8 cellular contexts compared by ENCODE assay signal in the genomic region with DNA sequence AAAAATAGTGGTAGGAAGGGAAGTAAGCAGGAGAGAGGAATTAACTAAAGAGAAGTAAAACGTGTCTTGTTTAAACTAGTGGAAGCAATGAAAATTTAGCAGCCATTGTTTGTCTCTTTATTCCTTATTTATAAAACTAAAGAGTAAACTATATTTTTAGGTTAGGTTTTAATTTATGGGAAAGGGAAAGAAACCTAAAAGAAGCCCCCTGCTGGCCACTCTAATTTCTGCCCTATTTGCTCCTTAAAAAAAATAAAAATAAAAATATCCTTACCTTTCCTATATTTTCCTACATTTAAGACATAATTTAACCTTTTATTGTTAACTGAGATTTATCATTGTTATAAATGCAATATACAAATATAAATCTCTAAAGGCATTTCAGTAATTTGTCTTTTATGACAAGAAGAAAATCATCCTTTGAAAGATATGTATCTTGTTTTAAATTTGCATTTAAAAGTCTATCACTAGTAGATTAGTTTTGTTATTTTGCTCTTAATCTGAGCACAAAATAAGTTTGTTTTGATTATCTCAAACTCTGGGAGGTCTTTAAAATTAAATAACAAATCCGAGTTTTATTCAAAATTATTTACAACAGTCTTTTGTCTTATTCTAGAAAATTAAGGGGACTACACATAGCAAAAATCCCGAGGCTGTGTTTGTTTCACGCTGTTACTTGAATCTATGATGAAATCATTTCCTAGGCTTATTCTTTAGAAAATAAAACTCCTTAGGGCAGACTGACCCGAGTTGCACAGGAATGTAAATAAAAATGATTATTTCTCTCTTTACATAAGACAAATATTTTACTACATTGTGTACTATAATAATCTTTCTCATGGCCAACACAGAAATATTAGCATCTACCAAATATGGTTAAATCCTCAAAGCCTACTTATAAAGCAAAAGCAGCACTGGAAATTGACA.
DNase-seq lines count a peak whose midpoint lies in the region; ATAC-seq and TF ChIP-seq lines count a peak whose summit lies in the region.

No MANE protein-coding gene starts in this region.

- H2AFZ ChIP-seq in OCI-LY1 (ENCODE audit: low read length) (no peak overlapping the region), smooth muscle cell (ENCODE audit: low read depth) (no peak overlapping the region)

- no peak overlapping the region for H3K4me3 Mint-ChIP-seq in endodermal cell

- H3K27me3 ChIP-seq in OCI-LY1 (ENCODE audit: insufficient read depth, low read length) (no peaks in the 10 kb centered on the region), endodermal cell (ENCODE audit: control insufficient read depth, insufficient read depth, low read length, poor library complexity, severe bottlenecking) (no peaks in the 10 kb centered on the region), smooth muscle cell (ENCODE audit: low read depth) (no peaks in the 10 kb centered on the region)

- H4K20me1 ChIP-seq in OCI-LY1 (ENCODE audit: insufficient read depth, low read length) (no peaks in the 10 kb centered on the region), smooth muscle cell (ENCODE audit: low read depth) (no peaks in the 10 kb centered on the region)

- H3K9me3 ChIP-seq in OCI-LY1 (ENCODE audit: low read length), result no peaks in the 10 kb centered on the region
- H3K9me3 ChIP-seq in endodermal cell (ENCODE audit: control insufficient read depth, low read length), result peaks cover 18% of the 10 kb centered on the region
- no peaks in the 10 kb centered on the region for H3K9me3 ChIP-seq in smooth muscle cell (replicated peaks; ENCODE audit: low read depth)

- WGBS in endodermal cell (ENCODE audit: insufficient coverage in 1 of 2, insufficient read length in 1 of 2), 2 experiments, result 72 to 90% methylated on average over 2 to 4 of the region's 5 CpGs
- 63% methylated on average over 5 of the region's 5 CpGs for WGBS in smooth muscle cell (ENCODE audit: low lambda C conversion rate)

- H3K79me2 ChIP-seq in OCI-LY1 (ENCODE audit: insufficient read depth, low read length), result no peaks in the 10 kb centered on the region
- no peaks in the 10 kb centered on the region for H3K79me2 ChIP-seq in smooth muscle cell (ENCODE audit: low read depth)

- H3K27ac ChIP-seq in OCI-LY1 (ENCODE audit: low read depth, low read length, poor library complexity, severe bottlenecking), result no peak overlapping the region
- no peak overlapping the region for H3K27ac ChIP-seq in endodermal cell (ENCODE audit: low read depth, low read length)
- H3K27ac ChIP-seq in smooth muscle cell (ENCODE audit: low read depth), result no peak overlapping the region

- H3F3A ChIP-seq in OCI-LY1 (ENCODE audit: insufficient read depth, low read length) (no peaks in the 10 kb centered on the region), smooth muscle cell (ENCODE audit: low read depth) (no peaks in the 10 kb centered on the region)

- peaks cover 27% of the 10 kb centered on the region for H3K9me3 Mint-ChIP-seq in endodermal cell

- H3K9ac ChIP-seq in OCI-LY1 (ENCODE audit: low read length), result no peak overlapping the region
- H3K9ac ChIP-seq in endodermal cell (ENCODE audit: extremely low read depth, low read length, poor library complexity, severe bottlenecking), result no peak overlapping the region
- H3K9ac ChIP-seq in smooth muscle cell (ENCODE audit: low read depth), result no peak overlapping the region

- H3K27me3 Mint-ChIP-seq in endodermal cell (ENCODE audit: insufficient read depth), result no peaks in the 10 kb centered on the region

- H3K27ac Mint-ChIP-seq in endodermal cell, result no peak overlapping the region

- H3K9me2 ChIP-seq in OCI-LY1 (ENCODE audit: low read depth, low read length), result no peaks in the 10 kb centered on the region

- H3K4me1 ChIP-seq in OCI-LY1 (ENCODE audit: insufficient read depth, low read length, severe bottlenecking) (no peaks in the 10 kb centered on the region), endodermal cell (ENCODE audit: control insufficient read depth, insufficient read depth, low read length) (no peaks in the 10 kb centered on the region), smooth muscle cell (ENCODE audit: low read depth) (peaks cover 4% of the 10 kb centered on the region)

- H3K4me3 ChIP-seq in OCI-LY1 (ENCODE audit: low read depth, low read length, poor library complexity, severe bottlenecking), result no peak overlapping the region
- H3K4me3 ChIP-seq in endodermal cell (ENCODE audit: low read length), result no peak overlapping the region
- no peak overlapping the region for H3K4me3 ChIP-seq in smooth muscle cell

- DNase-seq in NCI-H510A treated with DMSO at 0.1 percent for 48 hours (lab: John Stamatoyannopoulos, UW), result peak; percentile 10
- no peak for DNase-seq in NCI-H510A (lab: John Stamatoyannopoulos, UW)
- DNase-seq in endodermal cell, result no peak
- no peak for DNase-seq in smooth muscle cell (lab: John Stamatoyannopoulos, UW; ENCODE audit: unreplicated experiment)
- DNase-seq in hippocampal formation (lab: John Stamatoyannopoulos, UW), result no peak
- no peak for DNase-seq in activated gamma-delta T cell treated with Interleukin-2 at 50 U/mL for 16 hours

- H3K36me3 Mint-ChIP-seq in endodermal cell (ENCODE audit: low read depth), result peaks cover 8% of the 10 kb centered on the region

- TF ChIP-seq CTCF in OCI-LY1 (IDR thresholded peaks at IDR 0.05; ENCODE audit: low read length) (peak; percentile 49), endodermal cell (conservative IDR thresholded peaks at IDR 0.05) (peak; percentile 91), smooth muscle cell (IDR thresholded peaks at IDR 0.05; ENCODE audit: borderline replicate concordance, insufficient read depth, poor library complexity, severe bottlenecking) (peak; percentile 72)

- H3K36me3 ChIP-seq in OCI-LY1 (ENCODE audit: insufficient read depth, low read length), result no peaks in the 10 kb centered on the region
- no peaks in the 10 kb centered on the region for H3K36me3 ChIP-seq in endodermal cell (ENCODE audit: control insufficient read depth, insufficient read depth, low read length)
- no peaks in the 10 kb centered on the region for H3K36me3 ChIP-seq in smooth muscle cell (ENCODE audit: low read depth)

- H3K4me2 ChIP-seq in OCI-LY1 (ENCODE audit: low read length) (no peak overlapping the region), smooth muscle cell (no peak overlapping the region)

- H3K4me1 Mint-ChIP-seq in endodermal cell, result peaks cover 21% of the 10 kb centered on the region

- no peak for ATAC-seq in GM19035 (IDR thresholded peaks at IDR 0.05; ENCODE audit: unreplicated experiment)
